In genomic region chr2:145555360-145555759, GRCh38 we compare ENCODE assay signal across 11 cellular contexts.
"Had no signal": no experiment of that assay in that cellular context is flagged by ENCODE, and none has a peak within 500 bp of the region (broad histone marks: within the 10 kb centered on the region; RNA-seq: fewer than 3 reads in every experiment).

No MANE protein-coding gene starts in this region.

- H3K36me3 ChIP-seq: HAP-1 had no signal

- FAIRE-seq: H1, H54 had no signal

- H3K9ac ChIP-seq: GM23248 had no signal

- H3K9me3 ChIP-seq: HAP-1 had no signal

- H3K4me3 ChIP-seq: GM23248, GM23338, HAP-1 had no signal

- H2AFZ ChIP-seq: GM23248, GM23338 had no signal

- H3K4me2 ChIP-seq: GM23338 had no signal

- H3K27ac ChIP-seq: GM23248 had no signal

- ATAC-seq: GM23338, HCT116 had no signal

- DNase-seq: GM23248, GOT3, H7, H9, HCEC 1CT, HFFc6 had no signal
